In genomic region chr3:102165367-102165766, GRCh38 we compare ENCODE assay signal across 21 cellular contexts.
DNase-seq lines count a peak whose midpoint lies in the region; ATAC-seq, FAIRE-seq and TF ChIP-seq lines count a peak whose summit lies in the region.
"Had no signal": no experiment of that assay in that cellular context is flagged by ENCODE, and none has a peak within 500 bp of the region (broad histone marks: within the 10 kb centered on the region; RNA-seq: fewer than 3 reads in every experiment).

No MANE protein-coding gene starts in this region.

- ATAC-seq in GM21619 (IDR thresholded peaks at IDR 0.05; ENCODE audit: unreplicated experiment): no peak
- no peak for ATAC-seq in stimulated activated naive CD8-positive, alpha-beta T cell treated with anti-CD3 and anti-CD28 coated beads, Interleukin-15, amount 100 ng/mL, for 72 hours
- ATAC-seq: activated T-cell treated with anti-CD3 and anti-CD28 coated beads, Interleukin-2, amount 50 U/mL, for 72 hours; gastroesophageal sphincter had no signal

- H3K27me3 ChIP-seq in astrocyte (ENCODE audit: insufficient read depth, low read length): no peaks in the 10 kb centered on the region
- H3K27me3 ChIP-seq: gastroesophageal sphincter, upper lobe of left lung had no signal

- no peaks in the 10 kb centered on the region for H3K36me3 ChIP-seq in astrocyte (ENCODE audit: insufficient read depth, low read length)
- H3K36me3 ChIP-seq: gastroesophageal sphincter, upper lobe of left lung had no signal

- TF ChIP-seq CTCF in astrocyte (IDR thresholded peaks at IDR 0.05; ENCODE audit: insufficient read depth, low read depth, low read length): no peak

- peaks cover 9% of the 10 kb centered on the region for H3K4me1 Mint-ChIP-seq in astrocyte (ENCODE audit: low read depth, unreplicated experiment)
- H3K4me1 Mint-ChIP-seq in stimulated activated naive CD8-positive, alpha-beta T cell treated with anti-CD3 and anti-CD28 coated beads, Interleukin-15, amount 100 ng/mL, for 72 hours: peaks cover 22% of the 10 kb centered on the region
- H3K4me1 Mint-ChIP-seq: activated naive CD8-positive, alpha-beta T cell treated with anti-CD3 and anti-CD28 coated beads, Interleukin-2, amount 10 ng/mL, durations not matched to agents 7 days and 5 days; endodermal cell had no signal

- H3K79me2 ChIP-seq in astrocyte (ENCODE audit: insufficient read depth, low read length): no peaks in the 10 kb centered on the region

- no peak overlapping the region for H3K4me3 Mint-ChIP-seq in astrocyte (ENCODE audit: unreplicated experiment)
- no peak overlapping the region for H3K4me3 Mint-ChIP-seq in stimulated activated naive CD8-positive, alpha-beta T cell treated with anti-CD3 and anti-CD28 coated beads, Interleukin-15, amount 100 ng/mL, for 72 hours
- H3K4me3 Mint-ChIP-seq: activated CD4-positive, alpha-beta memory T cell treated with anti-CD3 and anti-CD28 coated beads for 36 hours; activated naive CD8-positive, alpha-beta T cell treated with anti-CD3 and anti-CD28 coated beads, Interleukin-2, amount 10 ng/mL, durations not matched to agents 7 days and 5 days; activated T-cell treated with anti-CD3 and anti-CD28 coated beads, Interleukin-2, amount 50 U/mL, for 72 hours; endodermal cell had no signal

- H3K4me1 ChIP-seq in astrocyte (ENCODE audit: insufficient read depth, low read length): peaks cover 18% of the 10 kb centered on the region

- DNase-seq in AG08395 (ENCODE audit: low spot score) (peak; percentile 62), HCEC 1CT (peak; percentile 55), astrocyte (ENCODE audit: low read depth) (peak; percentile 91), iris pigment epithelial cell (ENCODE audit: low read depth) (peak; percentile 71), NCI-H2029 treated with DMSO at 0.1 percent for 48 hours (lab: John Stamatoyannopoulos, UW) (no peak), SW480 (ENCODE audit: low spot score) (no peak)
- DNase-seq in stimulated activated naive CD8-positive, alpha-beta T cell treated with anti-CD3 and anti-CD28 coated beads, Interleukin-15, amount 100 ng/mL, for 72 hours: no peak
- DNase-seq: activated CD4-positive, alpha-beta memory T cell treated with anti-CD3 and anti-CD28 coated beads for 36 hours; activated naive CD8-positive, alpha-beta T cell treated with anti-CD3 and anti-CD28 coated beads, Interleukin-2, amount 10 ng/mL, durations not matched to agents 7 days and 5 days; activated T-cell treated with anti-CD3 and anti-CD28 coated beads, Interleukin-2, amount 50 U/mL, for 72 hours; cerebellar nuclear complex; COR-L47; endodermal cell; NCI-H2081 treated with DMSO at 0.1 percent for 48 hours; NCI-H69; stimulated activated CD4-positive, alpha-beta T cell treated with anti-CD3 and anti-CD28 coated beads, Interleukin-12 subunit alpha, Interleukin-12 subunit beta, amount 100 ng/mL, for 4 hours; stimulated activated naive CD4-positive, alpha-beta T cell had no signal

- H3K27ac ChIP-seq in astrocyte (ENCODE audit: low read depth, low read length): peak overlapping the region; percentile 46
- H3K27ac ChIP-seq: gastroesophageal sphincter, upper lobe of left lung had no signal

- no peak overlapping the region for H2AFZ ChIP-seq in astrocyte (ENCODE audit: low read depth, low read length)

- no peak overlapping the region for H3K4me3 ChIP-seq in astrocyte (ENCODE audit: insufficient read depth, low read depth, low read length)
- H3K4me3 ChIP-seq: gastroesophageal sphincter, upper lobe of left lung had no signal

- peak overlapping the region; percentile 7 for H3K4me2 ChIP-seq in astrocyte (ENCODE audit: low read length)

- H3K27me3 Mint-ChIP-seq in astrocyte (ENCODE audit: low read depth, unreplicated experiment): no peaks in the 10 kb centered on the region
- no peaks in the 10 kb centered on the region for H3K27me3 Mint-ChIP-seq in stimulated activated naive CD8-positive, alpha-beta T cell treated with anti-CD3 and anti-CD28 coated beads, Interleukin-15, amount 100 ng/mL, for 72 hours
- H3K27me3 Mint-ChIP-seq: activated CD4-positive, alpha-beta memory T cell treated with anti-CD3 and anti-CD28 coated beads for 36 hours; activated naive CD8-positive, alpha-beta T cell treated with anti-CD3 and anti-CD28 coated beads, Interleukin-2, amount 10 ng/mL, durations not matched to agents 7 days and 5 days had no signal

- H3K9ac ChIP-seq in astrocyte (ENCODE audit: low read length): no peak overlapping the region

- FAIRE-seq in astrocyte (lab: Jason Lieb, UNC): no peak
- FAIRE-seq: GM18507 had no signal

- H3K27ac Mint-ChIP-seq in astrocyte (ENCODE audit: unreplicated experiment): no peak overlapping the region
- H3K27ac Mint-ChIP-seq in stimulated activated naive CD8-positive, alpha-beta T cell treated with anti-CD3 and anti-CD28 coated beads, Interleukin-15, amount 100 ng/mL, for 72 hours: no peak overlapping the region
- H3K27ac Mint-ChIP-seq: activated CD4-positive, alpha-beta memory T cell treated with anti-CD3 and anti-CD28 coated beads for 36 hours; activated naive CD8-positive, alpha-beta T cell treated with anti-CD3 and anti-CD28 coated beads, Interleukin-2, amount 10 ng/mL, durations not matched to agents 7 days and 5 days; activated T-cell treated with anti-CD3 and anti-CD28 coated beads, Interleukin-2, amount 50 U/mL, for 72 hours; endodermal cell had no signal

- H3K36me3 Mint-ChIP-seq in astrocyte (ENCODE audit: low read depth, unreplicated experiment): no peaks in the 10 kb centered on the region
- H3K36me3 Mint-ChIP-seq: activated CD4-positive, alpha-beta memory T cell treated with anti-CD3 and anti-CD28 coated beads for 36 hours had no signal

- H3K9me3 ChIP-seq in astrocyte (ENCODE audit: insufficient read depth, low read depth, low read length): no peaks in the 10 kb centered on the region
- H3K9me3 ChIP-seq: gastroesophageal sphincter, upper lobe of left lung had no signal

- H4K20me1 ChIP-seq in astrocyte (ENCODE audit: insufficient read depth, low read length): no peaks in the 10 kb centered on the region

- no peaks in the 10 kb centered on the region for H3K9me3 Mint-ChIP-seq in astrocyte (ENCODE audit: unreplicated experiment)
- peaks cover 0 to 6% of the 10 kb centered on the region in 2 donors for H3K9me3 Mint-ChIP-seq in stimulated activated naive CD8-positive, alpha-beta T cell treated with anti-CD3 and anti-CD28 coated beads, Interleukin-15, amount 100 ng/mL, for 72 hours
- H3K9me3 Mint-ChIP-seq: activated CD4-positive, alpha-beta memory T cell treated with anti-CD3 and anti-CD28 coated beads for 36 hours; endodermal cell had no signal

Comparison
In these comparisons a context has a peak if more than half of its experiments do, and no peak if none do; other contexts are left out.
1. DNase-seq: peak in AG08395 (single experiment), HCEC 1CT (single experiment), astrocyte (single experiment) and iris pigment epithelial cell (single experiment); none in NCI-H2029 treated with DMSO at 0.1 percent for 48 hours (single experiment), stimulated activated naive CD8-positive, alpha-beta T cell treated with anti-CD3 and anti-CD28 coated beads, Interleukin-15, amount 100 ng/mL, for 72 hours (0 of 2) and SW480 (single experiment).